In the genomic region with DNA sequence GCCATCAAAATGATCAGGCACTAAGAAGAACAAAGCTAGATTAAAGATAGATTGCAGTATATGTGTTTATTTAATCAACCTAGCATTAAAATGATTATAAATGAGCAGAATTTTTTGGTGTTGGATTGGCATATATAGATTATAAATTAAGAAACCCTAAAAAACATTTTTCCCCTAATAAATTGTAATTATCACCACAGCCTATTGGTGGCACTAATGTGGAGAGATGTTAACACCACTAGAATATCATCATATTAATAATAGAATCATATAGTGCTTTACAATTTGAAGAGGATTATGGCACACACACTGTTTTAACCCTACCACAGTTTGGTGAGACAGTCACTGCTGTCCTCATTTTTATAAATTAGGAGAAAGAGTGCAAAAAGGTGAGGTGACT, we compare ENCODE assay signal across 20 cellular contexts.
DNase-seq lines count a peak whose midpoint lies in the region; ATAC-seq, FAIRE-seq and TF ChIP-seq lines count a peak whose summit lies in the region.
"Had no signal": no experiment of that assay in that cellular context is flagged by ENCODE, and none has a peak within 500 bp of the region (broad histone marks: within the 10 kb centered on the region; RNA-seq: fewer than 3 reads in every experiment).

No MANE protein-coding gene starts in this region.

- no peak overlapping the region for H3K4me3 Mint-ChIP-seq in progenitor cell of endocrine pancreas (ENCODE audit: low read depth)
- H3K4me3 Mint-ChIP-seq: activated CD8-positive, alpha-beta memory T cell treated with anti-CD3 and anti-CD28 coated beads, Interleukin-2, amount 10 ng/mL, durations not matched to agents 7 days and 5 days; effector memory CD8-positive, alpha-beta T cell had no signal

- DNase-seq in A549 (ENCODE audit: low read depth in 1 of 2, low spot score in 1 of 2) (no peak), GM23248 (no peak), OCI-LY7 (ENCODE audit: low spot score) (no peak), fibroblast of mammary gland (ENCODE audit: low read depth) (no peak), D721Med (ENCODE audit: insufficient read length, low spot score) (no peak), progenitor cell of endocrine pancreas (ENCODE audit: low spot score, unreplicated experiment) (no peak)
- no peak for DNase-seq in stimulated activated naive CD4-positive, alpha-beta T cell (lab: John Stamatoyannopoulos, UW)
- DNase-seq: activated CD8-positive, alpha-beta memory T cell treated with anti-CD3 and anti-CD28 coated beads, Interleukin-2, amount 10 ng/mL, durations not matched to agents 7 days and 5 days; activated effector memory CD4-positive, alpha-beta T cell treated with Interleukin-2 at 50 U/mL for 16 hours; effector memory CD8-positive, alpha-beta T cell; GF-D8; NCI-H446; occipital lobe; SIG-M5; T-helper 2 cell had no signal

- H3F3A ChIP-seq in GM23248 (ENCODE audit: insufficient read depth) = peaks cover 38% of the 10 kb centered on the region

- no peak overlapping the region for H3K9ac ChIP-seq in GM23248

- CTCF ChIA-PET in A549 (lab: Yijun Ruan, JAX) = interaction anchor here (0.8 to 2.0 kb wide), 3 partner anchors 11 to 111 kb away, joined by 3 to 7 read pairs (median 5); no protein-coding TSS in a partner anchor
- CTCF ChIA-PET in OCI-LY7 (lab: Charles Lee; ENCODE audit: unreplicated experiment) = no interaction called here

- POLR2A ChIA-PET in A549 (lab: Yijun Ruan, JAX) (no interaction called here), OCI-LY7 (lab: Charles Lee) (interaction anchor here (1.3 kb wide), 1 partner anchor 40 kb away, joined by 3 read pairs; no protein-coding TSS in a partner anchor)

- in situ Hi-C loops in GM23248 (cut with MboI) = loop anchor here (25.0 kb wide), 1 partner anchor 437 kb away; no protein-coding TSS in a partner anchor

- TF ChIP-seq POLR2A in A549 (IDR thresholded peaks at IDR 0.05; ENCODE audit: low read length) = no peak

- BruUV-seq in OCI-LY7 (replicated peaks; lab: Mats Ljungman, UMichigan) = no TSS peak

- H3K4me1 ChIP-seq in A549 (peaks cover 28% of the 10 kb centered on the region), GM23248 (ENCODE audit: insufficient read depth) (peaks cover 49% of the 10 kb centered on the region), OCI-LY7 (ENCODE audit: insufficient read depth, low read length, poor library complexity, severe bottlenecking) (no peaks in the 10 kb centered on the region)

- intact Hi-C loops in OCI-LY7 (cut with micrococcal nuclease; ENCODE audit: unreplicated experiment) = no loop called here

- H4K20me1 ChIP-seq in GM23248 (ENCODE audit: insufficient read depth) (no peaks in the 10 kb centered on the region), OCI-LY7 (ENCODE audit: insufficient read depth, low read length) (no peaks in the 10 kb centered on the region)

- no peak for TF ChIP-seq EP300 in A549 (IDR thresholded peaks at IDR 0.05)

- H3K9me2 ChIP-seq in GM23248 (ENCODE audit: insufficient read depth) = no peaks in the 10 kb centered on the region
- no peaks in the 10 kb centered on the region for H3K9me2 ChIP-seq in OCI-LY7 (ENCODE audit: insufficient read depth, low read length)

- H3K4me1 Mint-ChIP-seq in progenitor cell of endocrine pancreas (ENCODE audit: low read depth) = peaks cover 9% of the 10 kb centered on the region
- H3K4me1 Mint-ChIP-seq: activated CD8-positive, alpha-beta memory T cell treated with anti-CD3 and anti-CD28 coated beads, Interleukin-2, amount 10 ng/mL, durations not matched to agents 7 days and 5 days had no signal

- ATAC-seq in A549 (no peak), HG03442 (IDR thresholded peaks at IDR 0.05; ENCODE audit: unreplicated experiment) (no peak)
- ATAC-seq: activated CD8-positive, alpha-beta memory T cell treated with anti-CD3 and anti-CD28 coated beads, Interleukin-2, amount 10 ng/mL, durations not matched to agents 7 days and 5 days; effector memory CD8-positive, alpha-beta T cell; sciatic nerve had no signal

- TF ChIP-seq CTCF in A549 (IDR thresholded peaks at IDR 0.05) (no peak), OCI-LY7 (conservative IDR thresholded peaks at IDR 0.05; ENCODE audit: low read length) (peak; percentile 65), fibroblast of mammary gland (conservative IDR thresholded peaks at IDR 0.05; ENCODE audit: control insufficient read depth, insufficient read depth, low read depth, low read length) (peak; percentile 28), D721Med (IDR thresholded peaks at IDR 0.05; ENCODE audit: insufficient read depth, missing control alignments) (no peak), progenitor cell of endocrine pancreas (IDR thresholded peaks at IDR 0.05; ENCODE audit: unreplicated experiment) (no peak)

- H3K27me3 Mint-ChIP-seq in progenitor cell of endocrine pancreas = no peaks in the 10 kb centered on the region
- H3K27me3 Mint-ChIP-seq: activated CD8-positive, alpha-beta memory T cell treated with anti-CD3 and anti-CD28 coated beads, Interleukin-2, amount 10 ng/mL, durations not matched to agents 7 days and 5 days; effector memory CD8-positive, alpha-beta T cell had no signal

- H3K9me3 ChIP-seq in A549 = peaks cover 6% of the 10 kb centered on the region; the same call in 2 of the 3 replicates
- no peaks in the 10 kb centered on the region for H3K9me3 ChIP-seq in GM23248 (ENCODE audit: low read depth)
- no peaks in the 10 kb centered on the region for H3K9me3 ChIP-seq in OCI-LY7 (ENCODE audit: low read length)

- H3K27me3 ChIP-seq in GM23248 (replicated peaks; ENCODE audit: insufficient read depth) = no peaks in the 10 kb centered on the region

- FAIRE-seq in A549 (lab: Jason Lieb, UNC) = no peak
- no peak for FAIRE-seq in D721Med (lab: Jason Lieb, UNC)
- FAIRE-seq: frontal cortex, H1, urothelium cell line had no signal

- H3K36me3 Mint-ChIP-seq in progenitor cell of endocrine pancreas (ENCODE audit: insufficient read depth) = no peaks in the 10 kb centered on the region
- H3K36me3 Mint-ChIP-seq: activated CD8-positive, alpha-beta memory T cell treated with anti-CD3 and anti-CD28 coated beads, Interleukin-2, amount 10 ng/mL, durations not matched to agents 7 days and 5 days had no signal

- no peak for TF ChIP-seq RAD21 in A549 (conservative IDR thresholded peaks at IDR 0.05 in 1 of 2, IDR thresholded peaks at IDR 0.05 in 1 of 2)

- no peak overlapping the region for H3K4me3 ChIP-seq in A549
- no peak overlapping the region for H3K4me3 ChIP-seq in GM23248
- H3K4me3 ChIP-seq in OCI-LY7 (ENCODE audit: low read depth, low read length, poor library complexity, severe bottlenecking) = no peak overlapping the region
- H3K4me3 ChIP-seq in fibroblast of mammary gland (ENCODE audit: control insufficient read depth, low read depth, low read length) = no peak overlapping the region

- H3K9me3 Mint-ChIP-seq in progenitor cell of endocrine pancreas (ENCODE audit: low read depth) = no peaks in the 10 kb centered on the region

- H3K36me3 ChIP-seq in GM23248 (ENCODE audit: low read depth) (no peaks in the 10 kb centered on the region), OCI-LY7 (ENCODE audit: insufficient read depth, low read length) (no peaks in the 10 kb centered on the region)

- H3K27ac Mint-ChIP-seq in progenitor cell of endocrine pancreas = no peak overlapping the region
- H3K27ac Mint-ChIP-seq: activated CD8-positive, alpha-beta memory T cell treated with anti-CD3 and anti-CD28 coated beads, Interleukin-2, amount 10 ng/mL, durations not matched to agents 7 days and 5 days; effector memory CD8-positive, alpha-beta T cell had no signal

- H2AFZ ChIP-seq in GM23248 = 0 out of 2 replicates have a peak overlapping the region, but pooled peaks have one; percentile 4
- no peak overlapping the region for H2AFZ ChIP-seq in OCI-LY7 (ENCODE audit: low read length)

- H3K4me2 ChIP-seq in A549 = no peak overlapping the region
- H3K4me2 ChIP-seq in GM23248 (ENCODE audit: unreplicated experiment) = no peak overlapping the region
- no peak overlapping the region for H3K4me2 ChIP-seq in OCI-LY7 (ENCODE audit: low read length)

- H3K27ac ChIP-seq in A549 (peak overlapping the region; percentile 63 to 85; a peak in 4 of 6 replicates), GM23248 (no peak overlapping the region), OCI-LY7 (ENCODE audit: low read depth, low read length, poor library complexity, severe bottlenecking) (no peak overlapping the region)

- no peaks in the 10 kb centered on the region for H3K79me2 ChIP-seq in GM23248 (ENCODE audit: insufficient read depth)
- no peaks in the 10 kb centered on the region for H3K79me2 ChIP-seq in OCI-LY7 (ENCODE audit: insufficient read depth, low read depth, low read length)

TF ChIP-seq in A549, 52 proteins besides CTCF, POLR2A, EP300 and RAD21 (continues in another document):
- TF ChIP-seq CHD4 (IDR thresholded peaks at IDR 0.05; ENCODE audit: borderline replicate concordance) (no peak), NR3C1 (IDR thresholded peaks at IDR 0.05) (no peak), RCOR1 (IDR thresholded peaks at IDR 0.05; ENCODE audit: low read depth, low read length) (no peak), FOXS1 (CRISPR knock-in tag; IDR thresholded peaks at IDR 0.05) (no peak), ZSCAN20 (CRISPR knock-in tag; IDR thresholded peaks at IDR 0.05) (no peak), EHF (CRISPR knock-in tag; IDR thresholded peaks at IDR 0.05) (no peak)
- TF ChIP-seq, protein P1, sequence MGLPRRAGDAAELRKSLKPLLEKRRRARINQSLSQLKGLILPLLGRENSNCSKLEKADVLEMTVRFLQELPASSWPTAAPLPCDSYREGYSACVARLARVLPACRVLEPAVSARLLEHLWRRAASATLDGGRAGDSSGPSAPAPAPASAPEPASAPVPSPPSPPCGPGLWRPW (IDR thresholded peaks at IDR 0.05) = no peak

Comparison
In these comparisons a context has a peak if more than half of its experiments do, and no peak if none do; other contexts are left out.
1. H3K27ac ChIP-seq: peak in A549 (2 of 2); none in GM23248 (single experiment) and OCI-LY7 (single experiment).
2. CTCF ChIP-seq: peak in OCI-LY7 (single experiment) and fibroblast of mammary gland (single experiment); none in A549 (single experiment), D721Med (single experiment) and progenitor cell of endocrine pancreas (single experiment).